Comparison of ENCODE assay signal across 8 cellular contexts in genomic region chr6:149834513-149835481, GRCh38. TPM values are rescaled to one million over a fixed set of nuclear protein-coding genes. Genes with fewer than 3 reads are reported as not detected.
A peak's percentile ranks its signal among the peaks of the same experiment; 100 is the strongest.
DNase-seq lines count a peak whose midpoint lies in the region; ATAC-seq and TF ChIP-seq lines count a peak whose summit lies in the region.

No MANE protein-coding gene starts in this region.

- H3K27me3 ChIP-seq in left ventricle myocardium inferior (ENCODE audit: low read depth): no peaks in the 10 kb centered on the region

- H3K27me3 Mint-ChIP-seq in T-cell: no peaks in the 10 kb centered on the region

- H3K4me3 Mint-ChIP-seq in T-cell: no peak overlapping the region

- H3K27ac ChIP-seq in left ventricle myocardium inferior (replicated peaks): no peak overlapping the region

- CTCF ChIA-PET in T-cell (lab: Charles Lee): interaction anchor here (0.5 to 2.2 kb wide), 9 partner anchors 30 to 270 kb away, joined by 3 to 6 read pairs (median 3); partner anchors contain the start of gene LRP11 (in 1 of the 2)

- no peaks in the 10 kb centered on the region for H3K9me3 Mint-ChIP-seq in T-cell

- peaks cover 0 to 5% (median 2%) of the 10 kb centered on the region in 3 donors for H3K4me1 Mint-ChIP-seq in T-cell

- DNase-seq in DMS79 treated with DMSO at 0.1 percent for 48 hours (lab: John Stamatoyannopoulos, UW): peak; percentile 62
- DNase-seq in LHCN-M2 (ENCODE audit: low read depth): peak; percentile 69
- peak; percentile 19 to 80 (median 60) for DNase-seq in T-cell
- peak; percentile 47 for DNase-seq in activated naive CD8-positive, alpha-beta T cell treated with anti-CD3 and anti-CD28 coated beads, Interleukin-2, amount 50 U/mL, for 16 hours (ENCODE audit: low read depth, low spot score)
- no peak for DNase-seq in left ventricle myocardium inferior
- DNase-seq in sciatic nerve (ENCODE audit: low spot score): peak; percentile 74
- DNase-seq in GOT3 (lab: John Stamatoyannopoulos, UW): no peak
- DNase-seq in OCI-M2 (lab: John Stamatoyannopoulos, UW; ENCODE audit: unreplicated experiment): no peak

- H3K27ac Mint-ChIP-seq in T-cell: no peak overlapping the region

- H3K36me3 Mint-ChIP-seq in T-cell: no peaks in the 10 kb centered on the region

- TF ChIP-seq CTCF in left ventricle myocardium inferior (IDR thresholded peaks at IDR 0.05; ENCODE audit: borderline replicate concordance): peak; percentile 93

- no peak overlapping the region for H3K4me3 ChIP-seq in left ventricle myocardium inferior

- H3K36me3 ChIP-seq in left ventricle myocardium inferior: peaks cover 29% of the 10 kb centered on the region

- intact Hi-C loops in left ventricle myocardium inferior (cut with micrococcal nuclease): loop anchor here (5.0 to 10.0 kb wide), 2 partner anchors 93 to 180 kb away; no protein-coding TSS in a partner anchor
- intact Hi-C loops in sciatic nerve (cut with DNase I): loop anchor here (5.0 kb wide), 1 partner anchor 88 kb away; the partner anchor contains the start of gene RAET1G

- no peaks in the 10 kb centered on the region for H3K9me3 ChIP-seq in left ventricle myocardium inferior (replicated peaks)

- POLR2A ChIA-PET in T-cell (lab: Charles Lee): no interaction called here

- ATAC-seq in T-cell (replicated peaks in 1 of 4) (peak; percentile 70 to 79 (median 76)), sciatic nerve (peak; percentile 55)

- no peaks in the 10 kb centered on the region for H3K4me1 ChIP-seq in left ventricle myocardium inferior

RNA-seq across cellular contexts. Expression of gene LRP11, which starts 29.4 kb away (rescaled TPM):
- total RNA-seq in LHCN-M2 (2014; rRNA removed) (46.6 and 50.9 TPM in 2 replicates), T-cell (1 to 10 TPM in 4 of 5 donors, not detected in 1; 2.1 to 4.3 (median 2.7) TPM), left ventricle myocardium inferior (18.2 TPM), sciatic nerve (34.0 TPM)
- 12.6 TPM for polyA plus RNA-seq in LHCN-M2 (2012)

Comparison
In these comparisons a context has a peak if more than half of its experiments do, and no peak if none do; other contexts are left out.
1. DNase-seq: peak in DMS79 treated with DMSO at 0.1 percent for 48 hours (single experiment), LHCN-M2 (single experiment), T-cell (34 of 34), activated naive CD8-positive, alpha-beta T cell treated with anti-CD3 and anti-CD28 coated beads, Interleukin-2, amount 50 U/mL, for 16 hours (single experiment) and sciatic nerve (single experiment); none in left ventricle myocardium inferior (single experiment), GOT3 (single experiment) and OCI-M2 (single experiment).